In the genomic region with DNA sequence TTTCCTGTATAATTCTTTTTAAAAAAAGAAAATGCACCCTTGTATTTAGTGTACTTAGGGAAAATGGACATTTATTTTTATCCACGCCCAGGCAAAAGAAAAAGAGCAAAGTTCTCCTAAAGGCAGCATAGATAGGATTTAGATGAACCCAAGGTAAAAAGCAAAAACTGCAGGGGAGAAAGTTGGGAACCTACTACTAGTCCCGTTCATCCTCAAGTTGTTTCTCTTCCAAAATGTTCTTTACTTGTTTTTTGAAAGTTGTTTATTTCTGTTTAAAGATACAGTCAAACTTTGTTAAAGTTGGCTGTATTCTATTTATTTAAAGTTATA, we compare ENCODE assay signal across 21 cellular contexts. TPM values are rescaled to one million over a fixed set of nuclear protein-coding genes. Genes with fewer than 3 reads are reported as not detected.
A peak's percentile ranks its signal among the peaks of the same experiment; 100 is the strongest.
DNase-seq lines count a peak whose midpoint lies in the region; ATAC-seq and TF ChIP-seq lines count a peak whose summit lies in the region.
"Had no signal": no experiment of that assay in that cellular context is flagged by ENCODE, and none has a peak within 500 bp of the region (broad histone marks: within the 10 kb centered on the region; RNA-seq: fewer than 3 reads in every experiment).

No MANE protein-coding gene starts in this region.

- H3K9me3 Mint-ChIP-seq in chondrocyte (ENCODE audit: low read depth) = peaks cover 10% of the 10 kb centered on the region
- H3K9me3 Mint-ChIP-seq in stimulated activated naive CD8-positive, alpha-beta T cell treated with anti-CD3 and anti-CD28 coated beads, Interleukin-15, amount 100 ng/mL, for 72 hours = peaks cover 12 to 15% of the 10 kb centered on the region in 2 donors

- H3K23ac ChIP-seq in mesenchymal stem cell (ENCODE audit: low read length in 2 of 2) = no peak overlapping the region

- DNase-seq in left ventricle myocardium inferior = no peak
- no peak for DNase-seq in left ventricle myocardium superior
- no peak for DNase-seq in chondrocyte (ENCODE audit: low spot score)
- DNase-seq in mesenchymal stem cell = no peak
- no peak for DNase-seq in thoracic aorta (ENCODE audit: low spot score)
- DNase-seq in NCI-H2196 (lab: John Stamatoyannopoulos, UW; ENCODE audit: unreplicated experiment) = no peak
- DNase-seq in stimulated activated CD4-positive, alpha-beta T cell treated with anti-CD3 and anti-CD28 coated beads, Interleukin-4, amount 100 ng/mL, for 1 hour = no peak
- no peak for DNase-seq in stimulated activated naive CD8-positive, alpha-beta T cell treated with anti-CD3 and anti-CD28 coated beads, Interleukin-15, amount 100 ng/mL, for 72 hours
- DNase-seq: 8988T, DMS79 treated with DMSO at 0.1 percent for 48 hours, HCEC 1CT, KG1, MV-4-11, NCI-H187, NCI-H2107, NCI-H226, NCI-H524, NCI-H82, SIG-M5 had no signal

- H3K9me3 ChIP-seq in left ventricle myocardium inferior (replicated peaks) (no peaks in the 10 kb centered on the region), mesenchymal stem cell (ENCODE audit: control insufficient read depth, low read length) (no peaks in the 10 kb centered on the region), thoracic aorta (no peaks in the 10 kb centered on the region)

- no peak overlapping the region for H2BK5ac ChIP-seq in mesenchymal stem cell (ENCODE audit: low read depth, low read length, poor library complexity, severe bottlenecking)

- H2AFZ ChIP-seq in mesenchymal stem cell (ENCODE audit: low read depth, low read length) = no peak overlapping the region

- H3K9ac ChIP-seq in mesenchymal stem cell (ENCODE audit: low read length) = peak overlapping the region; percentile 47

- no peak overlapping the region for H2BK15ac ChIP-seq in mesenchymal stem cell (ENCODE audit: low read depth, poor library complexity, severe bottlenecking)

- peak overlapping the region; percentile 74 for H3K27ac ChIP-seq in left ventricle myocardium inferior (replicated peaks)
- H3K27ac ChIP-seq in mesenchymal stem cell (ENCODE audit: low read length, poor library complexity, severe bottlenecking) = no peak overlapping the region
- peak overlapping the region; percentile 84 to 97 for H3K27ac ChIP-seq in thoracic aorta
- H3K27ac ChIP-seq: RWPE1 had no signal

- H3K4me1 ChIP-seq in left ventricle myocardium inferior (peaks cover 52% of the 10 kb centered on the region), mesenchymal stem cell (ENCODE audit: control insufficient read depth, insufficient read depth, low read depth, low read length) (peaks cover 1% of the 10 kb centered on the region), thoracic aorta (ENCODE audit: control insufficient read depth in 1 of 2, low read depth in 2 of 2) (peaks cover 40 to 76% of the 10 kb centered on the region in 2 donors)

- no peak overlapping the region for H4K91ac ChIP-seq in mesenchymal stem cell (ENCODE audit: low read length)

- no peak overlapping the region for H3K4me2 ChIP-seq in mesenchymal stem cell (ENCODE audit: low read length, poor library complexity, severe bottlenecking)

- no peak overlapping the region for H2BK12ac ChIP-seq in mesenchymal stem cell (ENCODE audit: low read length in 2 of 2)

- H4K8ac ChIP-seq in mesenchymal stem cell (ENCODE audit: low read length) = no peak overlapping the region

- no peaks in the 10 kb centered on the region for H3K27me3 ChIP-seq in left ventricle myocardium inferior (ENCODE audit: low read depth)
- H3K27me3 ChIP-seq in mesenchymal stem cell (ENCODE audit: control insufficient read depth in 1 of 2, insufficient read depth in 1 of 2, low read length in 2 of 2) = no peaks in the 10 kb centered on the region
- no peaks in the 10 kb centered on the region for H3K27me3 ChIP-seq in thoracic aorta (replicated peaks; ENCODE audit: insufficient read depth)

- H3K4me3 ChIP-seq in left ventricle myocardium inferior = no peak overlapping the region
- no peak overlapping the region for H3K4me3 ChIP-seq in mesenchymal stem cell (ENCODE audit: insufficient read depth in 1 of 2, low read depth in 1 of 2, low read length in 2 of 2)
- peak overlapping the region; percentile 20 for H3K4me3 ChIP-seq in thoracic aorta

- H3K14ac ChIP-seq in mesenchymal stem cell (ENCODE audit: low read length in 2 of 2) = no peak overlapping the region

- no peak overlapping the region for H3K4me3 Mint-ChIP-seq in chondrocyte (ENCODE audit: unreplicated experiment)
- no peak overlapping the region for H3K4me3 Mint-ChIP-seq in stimulated activated naive CD8-positive, alpha-beta T cell treated with anti-CD3 and anti-CD28 coated beads, Interleukin-15, amount 100 ng/mL, for 72 hours
- H3K4me3 Mint-ChIP-seq: B cell had no signal

- H3K79me1 ChIP-seq in mesenchymal stem cell (replicated peaks; ENCODE audit: low read length, poor library complexity, severe bottlenecking) = peaks cover 15% of the 10 kb centered on the region

- intact Hi-C loops in left ventricle myocardium inferior (cut with micrococcal nuclease) = no loop called here
- intact Hi-C loops in left ventricle myocardium superior (cut with micrococcal nuclease) = no loop called here

- H3K36me3 ChIP-seq in left ventricle myocardium inferior = peaks cover 11% of the 10 kb centered on the region
- H3K36me3 ChIP-seq in mesenchymal stem cell (ENCODE audit: control insufficient read depth in 1 of 2, insufficient read depth in 2 of 2, low read depth in 1 of 2, low read length in 2 of 2) = peaks cover 9 to 22% of the 10 kb centered on the region in 2 experiments
- H3K36me3 ChIP-seq in thoracic aorta = no peaks in the 10 kb centered on the region

- no peak overlapping the region for H2BK120ac ChIP-seq in mesenchymal stem cell (ENCODE audit: low read depth, low read length)

- TF ChIP-seq CTCF in left ventricle myocardium inferior (IDR thresholded peaks at IDR 0.05; ENCODE audit: borderline replicate concordance) = no peak
- TF ChIP-seq CTCF in chondrocyte (IDR thresholded peaks at IDR 0.05) = no peak
- TF ChIP-seq CTCF in thoracic aorta (IDR thresholded peaks at IDR 0.05) = no peak

- WGBS in mesenchymal stem cell = 100% methylated on average over 1 of the region's 2 CpGs

- H2AK5ac ChIP-seq in mesenchymal stem cell (ENCODE audit: low read length, severe bottlenecking) = no peak overlapping the region

- ATAC-seq in left ventricle myocardium superior (no peak), thoracic aorta (ENCODE audit: insufficient number of reproducible peaks, low FRiP score, low read depth) (no peak)
- ATAC-seq in stimulated activated naive CD8-positive, alpha-beta T cell treated with anti-CD3 and anti-CD28 coated beads, Interleukin-15, amount 100 ng/mL, for 72 hours = no peak

- H3K27me3 Mint-ChIP-seq in chondrocyte (ENCODE audit: low read depth) = no peaks in the 10 kb centered on the region
- no peaks in the 10 kb centered on the region for H3K27me3 Mint-ChIP-seq in stimulated activated naive CD8-positive, alpha-beta T cell treated with anti-CD3 and anti-CD28 coated beads, Interleukin-15, amount 100 ng/mL, for 72 hours

- no peak overlapping the region for H3K18ac ChIP-seq in mesenchymal stem cell (ENCODE audit: low read depth in 1 of 2, low read length in 2 of 2)

- H3K4me1 Mint-ChIP-seq in chondrocyte (ENCODE audit: low read depth) = peaks cover 65% of the 10 kb centered on the region
- H3K4me1 Mint-ChIP-seq in stimulated activated naive CD8-positive, alpha-beta T cell treated with anti-CD3 and anti-CD28 coated beads, Interleukin-15, amount 100 ng/mL, for 72 hours = peaks cover 15% of the 10 kb centered on the region

- H3K27ac Mint-ChIP-seq in chondrocyte (ENCODE audit: unreplicated experiment) = peak overlapping the region; percentile 49
- H3K27ac Mint-ChIP-seq in stimulated activated naive CD8-positive, alpha-beta T cell treated with anti-CD3 and anti-CD28 coated beads, Interleukin-15, amount 100 ng/mL, for 72 hours = no peak overlapping the region
- H3K27ac Mint-ChIP-seq: B cell had no signal

- H3K4ac ChIP-seq in mesenchymal stem cell (ENCODE audit: low read depth in 1 of 2, low read length in 2 of 2) = no peak overlapping the region

- peaks cover 14% of the 10 kb centered on the region for H3K36me3 Mint-ChIP-seq in chondrocyte (ENCODE audit: low read depth)

RNA-seq across cellular contexts. Expression of gene RUSC2, which starts 9.8 kb away (rescaled TPM):
- total RNA-seq in left ventricle myocardium inferior (27.5 TPM), left ventricle myocardium superior (30.3 TPM), chondrocyte (96.3 to 135 TPM (median 107 TPM) in 3 replicates), thoracic aorta (100 to 1,000 TPM in 1 of 2 donors, 10 to 100 TPM in 1; 89.8 to 124 TPM)
- polyA plus RNA-seq in mesenchymal stem cell (2013, experiment 1 of 2) = 13.1 TPM
- polyA plus RNA-seq in mesenchymal stem cell (2013, experiment 2 of 2) = 12.6 TPM
